Comparison of ENCODE assay signal across 6 cellular contexts in the genomic region with DNA sequence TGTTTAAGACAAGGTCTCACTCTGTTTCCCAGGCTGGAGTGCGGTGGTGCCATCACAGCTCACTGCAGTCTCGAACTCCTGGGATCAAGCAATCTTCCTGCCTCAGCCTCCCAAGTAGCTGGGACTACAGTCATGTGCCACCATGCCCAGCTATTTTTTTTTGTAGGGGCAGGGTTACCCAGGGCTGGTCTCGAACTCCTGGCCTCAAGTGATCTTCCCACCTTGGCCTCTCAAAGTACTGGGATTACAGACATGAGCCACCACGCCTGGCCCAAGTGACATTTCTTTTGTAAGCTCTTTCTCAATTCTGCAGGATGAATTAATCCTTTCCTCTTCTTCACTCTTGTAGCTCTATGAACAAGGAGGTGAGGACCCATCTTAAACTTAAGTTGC. TPM values are rescaled to one million over a fixed set of nuclear protein-coding genes. Genes with fewer than 3 reads are reported as not detected.
"Had no signal": no experiment of that assay in that cellular context is flagged by ENCODE, and none has a peak within 500 bp of the region (broad histone marks: within the 10 kb centered on the region; RNA-seq: fewer than 3 reads in every experiment).

No MANE protein-coding gene starts in this region.

RNA-seq across cellular contexts. Expression of a gene that starts 23.4 kb away (rescaled TPM):
- total RNA-seq: cerebellum, esophagus mucosa, fibroblast of villous mesenchyme, left lobe of liver, right atrium auricular region had no signal
- polyA plus RNA-seq: smooth muscle cell had no signal
